In the genomic region with DNA sequence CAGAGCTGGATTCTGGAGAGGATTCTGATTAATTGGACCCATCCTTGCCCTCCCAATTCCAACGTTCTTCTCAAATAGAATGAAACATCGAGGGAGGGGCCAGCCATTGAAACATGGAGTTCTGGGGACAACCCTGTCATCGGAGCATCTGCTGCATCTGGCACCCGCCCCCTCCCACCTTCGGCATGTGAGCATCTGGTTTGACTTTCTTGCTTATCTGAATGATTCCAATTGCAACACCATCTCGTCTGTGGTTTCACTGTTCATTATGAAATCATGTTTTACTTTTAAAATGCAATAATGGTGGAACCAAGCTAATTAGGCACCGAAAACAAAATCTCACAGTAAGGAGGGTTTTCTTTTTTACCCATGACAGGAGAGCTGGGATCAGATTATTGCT, we compare ENCODE assay signal across 25 cellular contexts.
A peak's percentile ranks its signal among the peaks of the same experiment; 100 is the strongest.
DNase-seq lines count a peak whose midpoint lies in the region; ATAC-seq and TF ChIP-seq lines count a peak whose summit lies in the region.
"Had no signal": no experiment of that assay in that cellular context is flagged by ENCODE, and none has a peak within 500 bp of the region (broad histone marks: within the 10 kb centered on the region; RNA-seq: fewer than 3 reads in every experiment).

No MANE protein-coding gene starts in this region.

- peak; percentile 60 for DNase-seq in activated effector memory CD4-positive, alpha-beta T cell treated with anti-CD3 and anti-CD28 coated beads, Interleukin-2, amount 50 U/mL, for 16 hours
- no peak for DNase-seq in activated effector memory CD4-positive, alpha-beta T cell treated with Interleukin-2 at 50 U/mL for 16 hours
- DNase-seq in NB4 (ENCODE audit: low read depth): peak; percentile 85
- peak; percentile 74 for DNase-seq in amniotic epithelial cell (ENCODE audit: low read depth)
- DNase-seq in sigmoid colon: peak; percentile 47
- DNase-seq in cardiac septum (ENCODE audit: low spot score): no peak
- DNase-seq: activated gamma-delta T cell; adrenal gland; BE2C; foreskin keratinocyte; GOT3; NCI-H1105; NCI-H2081; NCI-H226; nephron progenitor cell; ovary; stimulated activated CD4-positive, alpha-beta T cell treated with anti-CD3 and anti-CD28 coated beads, Interleukin-4, amount 100 ng/mL, for 1 hour; T1000; upper lobe of left lung had no signal

- no peaks in the 10 kb centered on the region for H3K4me1 ChIP-seq in sigmoid colon
- H3K4me1 ChIP-seq: adrenal gland, foreskin keratinocyte, spleen, upper lobe of left lung had no signal

- H3K4me3 ChIP-seq in NB4 (ENCODE audit: low read depth, low read length) (peak overlapping the region; percentile 18), sigmoid colon (no peak overlapping the region)
- H3K4me3 ChIP-seq: adrenal gland, ovary, spleen, upper lobe of left lung had no signal

- ATAC-seq in HG02759 (IDR thresholded peaks at IDR 0.05; ENCODE audit: unreplicated experiment) (no peak), HG03378 (IDR thresholded peaks at IDR 0.05; ENCODE audit: unreplicated experiment) (no peak)
- ATAC-seq: foreskin keratinocyte; Right ventricle myocardium inferior; stimulated activated memory B cell treated with anti-CD40 and anti-IgM and Interleukin-4, amounts not matched to agents 10 μg/mL and 1 μg/mL and 100 μg/mL, for 72 hours; WTC11 had no signal

- H3K27ac ChIP-seq in sigmoid colon: no peak overlapping the region
- H3K27ac ChIP-seq: adrenal gland, foreskin keratinocyte, ovary, spleen, upper lobe of left lung had no signal

- H3K36me3 ChIP-seq in sigmoid colon: no peaks in the 10 kb centered on the region
- H3K36me3 ChIP-seq: adrenal gland, BE2C, ovary, spleen, upper lobe of left lung had no signal

- TF ChIP-seq EP300 in sigmoid colon (IDR thresholded peaks at IDR 0.05): no peak

- WGBS in sigmoid colon, 2 donors: 68 to 77% methylated on average over 7 of the region's 7 CpGs

- no peaks in the 10 kb centered on the region for H3K27me3 ChIP-seq in sigmoid colon
- H3K27me3 ChIP-seq: foreskin keratinocyte, ovary, upper lobe of left lung had no signal

- TF ChIP-seq CTCF in NB4 (IDR thresholded peaks at IDR 0.05; ENCODE audit: low read depth, low read length) (no peak), sigmoid colon (IDR thresholded peaks at IDR 0.05) (no peak)

- intact Hi-C loops in sigmoid colon (cut with DNase I) (no loop called here), cardiac septum (cut with DNase I) (no loop called here)

- no peaks in the 10 kb centered on the region for H3K9me3 ChIP-seq in sigmoid colon
- H3K9me3 ChIP-seq: adrenal gland, BE2C, ovary, upper lobe of left lung had no signal

- TF ChIP-seq POLR2A in NB4 (IDR thresholded peaks at IDR 0.05; ENCODE audit: extremely low read depth, insufficient read length): no peak
- TF ChIP-seq POLR2A in sigmoid colon (IDR thresholded peaks at IDR 0.05): no peak

Comparison
In these comparisons a context has a peak if more than half of its experiments do, and no peak if none do; other contexts are left out.
1. DNase-seq: peak in activated effector memory CD4-positive, alpha-beta T cell treated with anti-CD3 and anti-CD28 coated beads, Interleukin-2, amount 50 U/mL, for 16 hours (single experiment), NB4 (single experiment), amniotic epithelial cell (single experiment) and sigmoid colon (single experiment); none in activated effector memory CD4-positive, alpha-beta T cell treated with Interleukin-2 at 50 U/mL for 16 hours (single experiment) and cardiac septum (single experiment).